ENCODE assay signal across 12 cellular contexts in genomic region chr4:102514298-102514964, GRCh38.
"Had no signal": no experiment of that assay in that cellular context is flagged by ENCODE, and none has a peak within 500 bp of the region (broad histone marks: within the 10 kb centered on the region; RNA-seq: fewer than 3 reads in every experiment).

No MANE protein-coding gene starts in this region.

- H3K27me3 ChIP-seq: ascending aorta, spleen, testis had no signal

- H3K4me1 Mint-ChIP-seq: mesothelial cell of epicardium had no signal

- H3K27ac ChIP-seq: ascending aorta, psoas muscle, spleen, testis had no signal

- H3K9me3 ChIP-seq: ascending aorta, testis had no signal

- H3K4me3 ChIP-seq: ascending aorta, psoas muscle, spleen, testis had no signal

- H3K27ac Mint-ChIP-seq: activated naive CD8-positive, alpha-beta T cell treated with anti-CD3 and anti-CD28 coated beads, Interleukin-2, amount 10 ng/mL, durations not matched to agents 7 days and 5 days; activated T-helper 2 cell treated with anti-CD3 and anti-CD28 coated beads, Interferon-gamma antibody, Interleukin-2, Interleukin-4, amounts not matched to agents 10 μg/mL and 5 μg/mL and 100 μg/mL, durations not matched to agents 14 hours and 24 hours and 36 hours; mesothelial cell of epicardium; stimulated activated memory B cell treated with anti-CD40 and anti-IgM and Interleukin-4, amounts not matched to agents 10 μg/mL and 1 μg/mL and 100 μg/mL, for 72 hours had no signal

- H3K4me1 ChIP-seq: testis had no signal

- H3K36me3 ChIP-seq: ascending aorta had no signal

- DNase-seq: activated CD8-positive, alpha-beta memory T cell treated with anti-CD3 and anti-CD28 coated beads, Interleukin-2, amount 50 U/mL, for 4 hours; activated naive CD8-positive, alpha-beta T cell treated with anti-CD3 and anti-CD28 coated beads, Interleukin-2, amount 10 ng/mL, durations not matched to agents 7 days and 5 days; effector memory CD4-positive, alpha-beta T cell; psoas muscle; spleen; stimulated activated CD4-positive, alpha-beta T cell treated with anti-CD3 and anti-CD28 coated beads, Interleukin-1b, Interleukin-23, amount 100 ng/mL, for 48 hours; testis had no signal

- H3K27me3 Mint-ChIP-seq: activated naive CD8-positive, alpha-beta T cell treated with anti-CD3 and anti-CD28 coated beads, Interleukin-2, amount 10 ng/mL, durations not matched to agents 7 days and 5 days; stimulated activated memory B cell treated with anti-CD40 and anti-IgM and Interleukin-4, amounts not matched to agents 10 μg/mL and 1 μg/mL and 100 μg/mL, for 72 hours had no signal

- H3K4me3 Mint-ChIP-seq: activated naive CD8-positive, alpha-beta T cell treated with anti-CD3 and anti-CD28 coated beads, Interleukin-2, amount 10 ng/mL, durations not matched to agents 7 days and 5 days; mesothelial cell of epicardium; stimulated activated memory B cell treated with anti-CD40 and anti-IgM and Interleukin-4, amounts not matched to agents 10 μg/mL and 1 μg/mL and 100 μg/mL, for 72 hours had no signal

- ATAC-seq: psoas muscle; sciatic nerve; stimulated activated memory B cell treated with anti-CD40 and anti-IgM and Interleukin-4, amounts not matched to agents 10 μg/mL and 1 μg/mL and 100 μg/mL, for 72 hours had no signal
